ENCODE assay signal across 23 cellular contexts in genomic region chr18:36126668-36127067, GRCh38. TPM values are rescaled to one million over a fixed set of nuclear protein-coding genes. Genes with fewer than 3 reads are reported as not detected.
DNase-seq lines count a peak whose midpoint lies in the region; ATAC-seq, FAIRE-seq and TF ChIP-seq lines count a peak whose summit lies in the region.
"Had no signal": no experiment of that assay in that cellular context is flagged by ENCODE, and none has a peak within 500 bp of the region (broad histone marks: within the 10 kb centered on the region; RNA-seq: fewer than 3 reads in every experiment).

No MANE protein-coding gene starts in this region.

- no peak overlapping the region for H3K4me2 ChIP-seq in A549
- H3K4me2 ChIP-seq: smooth muscle cell had no signal

- H3K27me3 ChIP-seq in CD4-positive, alpha-beta T cell (ENCODE audit: control insufficient read depth, insufficient read depth, low read length), result no peaks in the 10 kb centered on the region
- H3K27me3 ChIP-seq: tibial artery had no signal

- no peaks in the 10 kb centered on the region for H3K9me3 Mint-ChIP-seq in CD4-positive, alpha-beta T cell
- no peaks in the 10 kb centered on the region for H3K9me3 Mint-ChIP-seq in activated T-helper 2 cell treated with anti-CD3 and anti-CD28 coated beads, Interferon-gamma antibody, Interleukin-2, Interleukin-4, amounts not matched to agents 10 μg/mL and 5 μg/mL and 100 μg/mL, durations not matched to agents 14 hours and 24 hours and 36 hours
- H3K9me3 Mint-ChIP-seq: stimulated activated naive CD8-positive, alpha-beta T cell treated with anti-CD3 and anti-CD28 coated beads, Interleukin-15, Interleukin-2, amounts not matched to agents 100 ng/mL and 50 ng/mL, for 24 hours had no signal

- 96% methylated on average over 8 of the region's 8 CpGs for WGBS in A549 (ENCODE audit: missing lambda C conversion rate)

- no peak for TF ChIP-seq CTCF in A549 (IDR thresholded peaks at IDR 0.05)
- no peak for TF ChIP-seq CTCF in CD4-positive, alpha-beta T cell (IDR thresholded peaks at IDR 0.05)

- H3K27ac Mint-ChIP-seq in CD4-positive, alpha-beta T cell, result no peak overlapping the region
- H3K27ac Mint-ChIP-seq in activated T-helper 2 cell treated with anti-CD3 and anti-CD28 coated beads, Interferon-gamma antibody, Interleukin-2, Interleukin-4, amounts not matched to agents 10 μg/mL and 5 μg/mL and 100 μg/mL, durations not matched to agents 14 hours and 24 hours and 36 hours, result no peak overlapping the region
- H3K27ac Mint-ChIP-seq: activated CD4-positive, alpha-beta T cell treated with anti-CD3 and anti-CD28 coated beads, Interleukin-2, amount 10 ng/mL, durations not matched to agents 24 days and 14 days; stimulated activated naive CD8-positive, alpha-beta T cell treated with anti-CD3 and anti-CD28 coated beads, Interleukin-15, Interleukin-2, amounts not matched to agents 100 ng/mL and 50 ng/mL, for 24 hours had no signal

- POLR2A ChIA-PET in A549 (lab: Yijun Ruan, JAX), result no interaction called here
- POLR2A ChIA-PET in CD4-positive, alpha-beta T cell (lab: Charles Lee), result no interaction called here

- peak overlapping the region; percentile 59 for H3K4me3 Mint-ChIP-seq in CD4-positive, alpha-beta T cell
- H3K4me3 Mint-ChIP-seq in activated T-helper 2 cell treated with anti-CD3 and anti-CD28 coated beads, Interferon-gamma antibody, Interleukin-2, Interleukin-4, amounts not matched to agents 10 μg/mL and 5 μg/mL and 100 μg/mL, durations not matched to agents 14 hours and 24 hours and 36 hours (ENCODE audit: low read depth), result peak overlapping the region; percentile 28
- H3K4me3 Mint-ChIP-seq: activated CD4-positive, alpha-beta T cell treated with anti-CD3 and anti-CD28 coated beads, Interleukin-2, amount 10 ng/mL, durations not matched to agents 24 days and 14 days; stimulated activated naive CD8-positive, alpha-beta T cell treated with anti-CD3 and anti-CD28 coated beads, Interleukin-15, Interleukin-2, amounts not matched to agents 100 ng/mL and 50 ng/mL, for 24 hours had no signal

- no peak for ATAC-seq in A549
- ATAC-seq in CD4-positive, alpha-beta T cell (ENCODE audit: poor library complexity), result no peak
- ATAC-seq: mucosa of descending colon had no signal

- H3K9me3 ChIP-seq in A549, result no peaks in the 10 kb centered on the region
- no peaks in the 10 kb centered on the region for H3K9me3 ChIP-seq in CD4-positive, alpha-beta T cell (ENCODE audit: control insufficient read depth, low read length)
- H3K9me3 ChIP-seq: mucosa of descending colon, tibial artery had no signal

- CTCF ChIA-PET in A549 (lab: Yijun Ruan, JAX), result interaction anchor here (1.9 kb wide), 1 partner anchor 31 kb away, joined by 7 read pairs; no protein-coding TSS in a partner anchor
- CTCF ChIA-PET in CD4-positive, alpha-beta T cell (lab: Charles Lee), result no interaction called here

- H3K36me3 Mint-ChIP-seq in CD4-positive, alpha-beta T cell (ENCODE audit: low read depth), result peaks cover 71% of the 10 kb centered on the region
- H3K36me3 Mint-ChIP-seq in activated T-helper 2 cell treated with anti-CD3 and anti-CD28 coated beads, Interferon-gamma antibody, Interleukin-2, Interleukin-4, amounts not matched to agents 10 μg/mL and 5 μg/mL and 100 μg/mL, durations not matched to agents 14 hours and 24 hours and 36 hours (ENCODE audit: low read depth), result peaks cover 60% of the 10 kb centered on the region

- DNase-seq in A549 (ENCODE audit: low read depth in 1 of 2, low spot score in 1 of 2), result no peak
- no peak for DNase-seq in CD4-positive, alpha-beta T cell
- DNase-seq in activated T-helper 2 cell treated with anti-CD3 and anti-CD28 coated beads, Interferon-gamma antibody, Interleukin-2, Interleukin-4, amounts not matched to agents 10 μg/mL and 5 μg/mL and 100 μg/mL, durations not matched to agents 14 hours and 24 hours and 36 hours (ENCODE audit: low spot score), result no peak
- no peak for DNase-seq in activated CD8-positive, alpha-beta memory T cell treated with anti-CD3 and anti-CD28 coated beads for 24 hours
- DNase-seq in stimulated activated CD4-positive, alpha-beta T cell treated with anti-CD3 and anti-CD28 coated beads, Interleukin-2, amount 100 ng/mL, for 24 hours, result no peak
- DNase-seq: activated CD4-positive, alpha-beta T cell treated with anti-CD3 and anti-CD28 coated beads, Interleukin-2, amount 10 ng/mL, durations not matched to agents 24 days and 14 days; activated naive CD4-positive, alpha-beta T cell treated with Interleukin-2 at 50 U/mL for 16 hours; COR-L47; foreskin fibroblast; hippocampal formation; mucosa of descending colon; NCI-H187 treated with DMSO at 0.1 percent for 48 hours; NCI-H2227 treated with DMSO at 0.1 percent for 48 hours; NCI-H748 treated with DMSO at 0.1 percent for 48 hours; nucleus accumbens; stimulated activated CD4-positive, alpha-beta T cell treated with anti-CD3 and anti-CD28 coated beads, Interleukin-4, amount 100 ng/mL, for 1 hour; tibial artery had no signal

- H3K27me3 Mint-ChIP-seq in CD4-positive, alpha-beta T cell, result no peaks in the 10 kb centered on the region
- no peaks in the 10 kb centered on the region for H3K27me3 Mint-ChIP-seq in activated T-helper 2 cell treated with anti-CD3 and anti-CD28 coated beads, Interferon-gamma antibody, Interleukin-2, Interleukin-4, amounts not matched to agents 10 μg/mL and 5 μg/mL and 100 μg/mL, durations not matched to agents 14 hours and 24 hours and 36 hours (ENCODE audit: low read depth)
- H3K27me3 Mint-ChIP-seq: activated CD4-positive, alpha-beta T cell treated with anti-CD3 and anti-CD28 coated beads, Interleukin-2, amount 10 ng/mL, durations not matched to agents 24 days and 14 days; stimulated activated naive CD8-positive, alpha-beta T cell treated with anti-CD3 and anti-CD28 coated beads, Interleukin-15, Interleukin-2, amounts not matched to agents 100 ng/mL and 50 ng/mL, for 24 hours had no signal

- no peak for TF ChIP-seq POLR2A in A549 (IDR thresholded peaks at IDR 0.05; ENCODE audit: low read length)

- intact Hi-C loops in CD4-positive, alpha-beta T cell (cut with DNase I, micrococcal nuclease), result loop anchor here (5.0 to 10.0 kb wide), 5 partner anchors 542 to 1152 kb away; partner anchors contain the start of genes GALNT1 (in 1 of the 2), KIAA1328 (in 1 of the 2), MAPRE2 (in 1 of the 2) and TPGS2 (in 1 of the 2)
- intact Hi-C loops in activated T-helper 2 cell treated with anti-CD3 and anti-CD28 coated beads, Interferon-gamma antibody, Interleukin-2, Interleukin-4, amounts not matched to agents 10 μg/mL and 5 μg/mL and 100 μg/mL, durations not matched to agents 14 hours and 24 hours and 36 hours (cut with micrococcal nuclease), result loop anchor here (5.0 kb wide), 3 partner anchors 109 to 1084 kb away; partner anchors contain the start of genes MAPRE2 and ZNF397

- FAIRE-seq in A549 (lab: Jason Lieb, UNC), result no peak
- FAIRE-seq: astrocyte, H54, islet of Langerhans had no signal

- TF ChIP-seq EP300 in A549 (IDR thresholded peaks at IDR 0.05), result no peak

- H3K4me3 ChIP-seq in A549, result no peak overlapping the region
- H3K4me3 ChIP-seq: mucosa of descending colon, smooth muscle cell, tibial artery had no signal

- peaks cover 51% of the 10 kb centered on the region for H3K4me1 Mint-ChIP-seq in CD4-positive, alpha-beta T cell (ENCODE audit: low read depth)
- peaks cover 38% of the 10 kb centered on the region for H3K4me1 Mint-ChIP-seq in activated T-helper 2 cell treated with anti-CD3 and anti-CD28 coated beads, Interferon-gamma antibody, Interleukin-2, Interleukin-4, amounts not matched to agents 10 μg/mL and 5 μg/mL and 100 μg/mL, durations not matched to agents 14 hours and 24 hours and 36 hours (ENCODE audit: low read depth)

- TF ChIP-seq RAD21 in A549 (conservative IDR thresholded peaks at IDR 0.05 in 1 of 2, IDR thresholded peaks at IDR 0.05 in 1 of 2), result no peak

- peaks cover 13% of the 10 kb centered on the region; the same call in 2 of the 3 replicates for H3K4me1 ChIP-seq in A549

- no peak overlapping the region for H3K27ac ChIP-seq in A549
- no peak overlapping the region for H3K27ac ChIP-seq in CD4-positive, alpha-beta T cell (ENCODE audit: low read depth, low read length)
- H3K27ac ChIP-seq: KMS-11, tibial artery had no signal

TF ChIP-seq in A549, 52 proteins besides CTCF, POLR2A, EP300 and RAD21:
- TF ChIP-seq MAFK (IDR thresholded peaks at IDR 0.05; ENCODE audit: partially characterized antibody) (peak; percentile 32), TP53 (CRISPR knock-in tag; IDR thresholded peaks at IDR 0.05) (no peak)

RNA-seq across cellular contexts. Expression of gene SLC39A6, which starts 2.5 kb away (rescaled TPM):
- polyA plus RNA-seq in A549 (2011; rRNA removed) (63.8 and 68.0 TPM in 2 replicates), A549 (2017; fragmentation: RNase III; extraction: RNeasy Plus Mini Kit Qiagen cat#74134 plus additional on column Dnase treatment) (49.1 to 50.8 TPM (median 50.5 TPM) in 3 replicates)
- polyA plus RNA-seq in A549 (2012; cell fraction: cytosol; rRNA removed), result 30.8 and 39.0 TPM in 2 replicates
- polyA plus RNA-seq in A549 (2012; cell fraction: nucleus; rRNA removed), result 23.6 and 28.9 TPM in 2 replicates
- 50.1 and 54.6 TPM in 2 replicates for polyA minus RNA-seq in A549 (2011; rRNA and poly(A)+ RNA removed)
- 10 to 100 TPM; 10.6 to 11.0 TPM for total RNA-seq in CD4-positive, alpha-beta T cell
- 41.7 and 42.7 TPM in 2 replicates for total RNA-seq in activated T-helper 2 cell treated with anti-CD3 and anti-CD28 coated beads, Interferon-gamma antibody, Interleukin-2, Interleukin-4, amounts not matched to agents 10 μg/mL and 5 μg/mL and 100 μg/mL, durations not matched to agents 14 hours and 24 hours and 36 hours

RNA-seq across cellular contexts. Expression of gene ELP2, which starts 3.0 kb away (rescaled TPM):
- 68.8 and 73.4 TPM in 2 replicates for polyA plus RNA-seq in A549 (2011; rRNA removed)
- 16.5 and 18.1 TPM in 2 replicates for polyA plus RNA-seq in A549 (2012; cell fraction: cytosol; rRNA removed)
- 25.9 and 36.5 TPM in 2 replicates for polyA plus RNA-seq in A549 (2012; cell fraction: nucleus; rRNA removed)
- polyA plus RNA-seq in A549 (2017; fragmentation: RNase III; extraction: RNeasy Plus Mini Kit Qiagen cat#74134 plus additional on column Dnase treatment), result 28.8 to 32.3 TPM (median 32.0 TPM) in 3 replicates
- polyA minus RNA-seq in A549 (2011; rRNA and poly(A)+ RNA removed), result 60.2 and 76.3 TPM in 2 replicates
- 100 to 1,000 TPM; 200 to 206 TPM for total RNA-seq in CD4-positive, alpha-beta T cell
- total RNA-seq in activated T-helper 2 cell treated with anti-CD3 and anti-CD28 coated beads, Interferon-gamma antibody, Interleukin-2, Interleukin-4, amounts not matched to agents 10 μg/mL and 5 μg/mL and 100 μg/mL, durations not matched to agents 14 hours and 24 hours and 36 hours, result 93.3 and 94.2 TPM in 2 replicates

RNA-seq across cellular contexts. Expression of gene RPRD1A, which starts 59.3 kb away (rescaled TPM):
- polyA plus RNA-seq in A549 (2011; rRNA removed), result 40.1 and 58.2 TPM in 2 replicates
- polyA plus RNA-seq in A549 (2012; cell fraction: cytosol; rRNA removed), result 12.0 and 13.1 TPM in 2 replicates
- 15.1 and 16.6 TPM in 2 replicates for polyA plus RNA-seq in A549 (2012; cell fraction: nucleus; rRNA removed)
- 25.8 to 26.5 TPM (median 26.0 TPM) in 3 replicates for polyA plus RNA-seq in A549 (2017; fragmentation: RNase III; extraction: RNeasy Plus Mini Kit Qiagen cat#74134 plus additional on column Dnase treatment)
- polyA minus RNA-seq in A549 (2011; rRNA and poly(A)+ RNA removed), result 22.6 and 23.2 TPM in 2 replicates
- 10 to 100 TPM; 21.8 to 25.1 TPM for total RNA-seq in CD4-positive, alpha-beta T cell
- total RNA-seq in activated T-helper 2 cell treated with anti-CD3 and anti-CD28 coated beads, Interferon-gamma antibody, Interleukin-2, Interleukin-4, amounts not matched to agents 10 μg/mL and 5 μg/mL and 100 μg/mL, durations not matched to agents 14 hours and 24 hours and 36 hours, result 23.4 and 24.1 TPM in 2 replicates
